8 cellular contexts compared by ENCODE assay signal in genomic region chr17:47423406-47424295, GRCh38.
A peak's percentile ranks its signal among the peaks of the same experiment; 100 is the strongest.
DNase-seq lines count a peak whose midpoint lies in the region; ATAC-seq, FAIRE-seq and TF ChIP-seq lines count a peak whose summit lies in the region.

No MANE protein-coding gene starts in this region.

- peak overlapping the region; percentile 13 to 56 for H3K4me3 ChIP-seq in gastroesophageal sphincter
- H3K4me3 ChIP-seq in pancreas: peak overlapping the region; percentile 35 to 60 (median 48)

- H3K9me3 ChIP-seq in gastroesophageal sphincter (no peaks in the 10 kb centered on the region), pancreas (no peaks in the 10 kb centered on the region)

- WGBS in gastroesophageal sphincter (ENCODE audit: low coverage in 1 of 2), 2 donors: 5% methylated on average over 8 to 31 of the region's 113 CpGs
- WGBS in pancreas, 2 donors: 3 to 4% methylated on average over 91 to 113 of the region's 113 CpGs

- H3K4me1 ChIP-seq in gastroesophageal sphincter: peaks cover 0 to 15% (median 10%) of the 10 kb centered on the region in 3 donors
- peaks cover 0 to 6% (median 4%) of the 10 kb centered on the region in 3 donors for H3K4me1 ChIP-seq in pancreas

- no peak for TF ChIP-seq EP300 in gastroesophageal sphincter (IDR thresholded peaks at IDR 0.05)

- H3K27me3 ChIP-seq in gastroesophageal sphincter: peaks cover 22% of the 10 kb centered on the region
- no peaks in the 10 kb centered on the region for H3K27me3 ChIP-seq in pancreas

- no peak for FAIRE-seq in pancreas (lab: Jason Lieb, UNC)

- intact Hi-C loops in pancreas (cut with DNase I): no loop called here

- H3K36me3 ChIP-seq in gastroesophageal sphincter: no peaks in the 10 kb centered on the region
- no peaks in the 10 kb centered on the region for H3K36me3 ChIP-seq in pancreas

- ATAC-seq in gastroesophageal sphincter (peak; percentile 36), pancreas (peak; percentile 76 to 95 (median 90)), HG03469 (IDR thresholded peaks at IDR 0.05; ENCODE audit: unreplicated experiment) (no peak)

- DNase-seq in activated T-cell treated with anti-CD3 and anti-CD28 coated beads for 48 hours (ENCODE audit: low read depth): peak; percentile 6
- DNase-seq in activated T-cell treated with anti-CD3 and anti-CD28 coated beads for 4 hours: no peak
- DNase-seq in activated CD4-positive, alpha-beta T cell treated with anti-CD3 and anti-CD28 coated beads, Interleukin-2, amount 50 U/mL, for 48 hours: peak; percentile 2 to 8
- peak; percentile 20 to 83 (median 48) for DNase-seq in pancreas
- no peak for DNase-seq in Ammon's horn (ENCODE audit: low spot score)
- no peak for DNase-seq in GOT3 (lab: John Stamatoyannopoulos, UW)

- no peak for TF ChIP-seq POLR2A in gastroesophageal sphincter (IDR thresholded peaks at IDR 0.05)

- H3K27ac ChIP-seq in gastroesophageal sphincter (no peak overlapping the region), pancreas (no peak overlapping the region)

- TF ChIP-seq CTCF in gastroesophageal sphincter (IDR thresholded peaks at IDR 0.05): no peak
- no peak for TF ChIP-seq CTCF in pancreas (IDR thresholded peaks at IDR 0.05)

Comparison
In these comparisons a context has a peak if more than half of its experiments do, and no peak if none do; other contexts are left out.
1. DNase-seq: peak in activated T-cell treated with anti-CD3 and anti-CD28 coated beads for 48 hours (single experiment), activated CD4-positive, alpha-beta T cell treated with anti-CD3 and anti-CD28 coated beads, Interleukin-2, amount 50 U/mL, for 48 hours (2 of 2) and pancreas (6 of 6); none in activated T-cell treated with anti-CD3 and anti-CD28 coated beads for 4 hours (single experiment), Ammon's horn (single experiment) and GOT3 (single experiment).